10 cellular contexts compared by ENCODE assay signal in genomic region chr12:114685320-114685781, GRCh38. TPM values are rescaled to one million over a fixed set of nuclear protein-coding genes. Genes with fewer than 3 reads are reported as not detected.
DNase-seq lines count a peak whose midpoint lies in the region; ATAC-seq and TF ChIP-seq lines count a peak whose summit lies in the region.
"Had no signal": no experiment of that assay in that cellular context is flagged by ENCODE, and none has a peak within 500 bp of the region (broad histone marks: within the 10 kb centered on the region; RNA-seq: fewer than 3 reads in every experiment).

No MANE protein-coding gene starts in this region.

- WGBS in SK-N-SH (ENCODE audit: low lambda C conversion rate) = 84% methylated on average over 25 of the region's 25 CpGs

- no peaks in the 10 kb centered on the region for H3K9me2 ChIP-seq in SK-N-SH

- DNase-seq in SK-N-SH (peak; percentile 64), T-helper 17 cell (no peak)
- DNase-seq: stimulated activated CD4-positive, alpha-beta T cell treated with anti-CD3 and anti-CD28 coated beads, Interleukin-1b, Interleukin-23, amount 100 ng/mL, for 48 hours had no signal

- H3K4me2 ChIP-seq in SK-N-SH = peak overlapping the region; percentile 86

- no peak for TF ChIP-seq CTCF in SK-N-SH (IDR thresholded peaks at IDR 0.05)

- H3K9ac ChIP-seq in SK-N-SH = peak overlapping the region; percentile 99; the same call in 1 of the 2 replicates

- TF ChIP-seq EP300 in SK-N-SH (IDR thresholded peaks at IDR 0.05; ENCODE audit: borderline replicate concordance in 1 of 2, low read depth in 1 of 2, low read length in 1 of 2) = no peak

- no peak overlapping the region for H3K27ac Mint-ChIP-seq in T-helper 17 cell

- no peaks in the 10 kb centered on the region; the same call in 1 of the 2 replicates for H3K27me3 ChIP-seq in SK-N-SH (ENCODE audit: insufficient read depth)

- peaks cover 35% of the 10 kb centered on the region for H3K79me2 ChIP-seq in SK-N-SH (ENCODE audit: insufficient read depth)

- CTCF ChIA-PET in SK-N-SH (lab: Yijun Ruan, JAX) = interaction anchor here (0.8 to 6.7 kb wide), 12 partner anchors 14 to 1076 kb away, joined by 3 to 117 read pairs (median 6); no protein-coding TSS in a partner anchor

- H3K4me1 ChIP-seq in SK-N-SH (ENCODE audit: control insufficient read depth in 1 of 2, insufficient read depth in 2 of 2, low read depth in 1 of 2, low read length in 1 of 2) = peaks cover 0 to 14% of the 10 kb centered on the region in 2 experiments; a peak in 1 of 4 replicates

- peak overlapping the region; percentile 69 for H3K4me3 Mint-ChIP-seq in T-helper 17 cell

- H2AFZ ChIP-seq in SK-N-SH (ENCODE audit: low read depth) = peak overlapping the region; percentile 81

- H3K36me3 ChIP-seq in SK-N-SH (replicated peaks in 1 of 2; ENCODE audit: control insufficient read depth in 1 of 2, insufficient read depth in 2 of 2, low read length in 1 of 2) = no peaks in the 10 kb centered on the region

- H4K20me1 ChIP-seq in SK-N-SH (ENCODE audit: insufficient read depth) = no peaks in the 10 kb centered on the region

- peaks cover 22% of the 10 kb centered on the region for H3F3A ChIP-seq in SK-N-SH (replicated peaks; ENCODE audit: insufficient read depth)

- peaks cover 94% of the 10 kb centered on the region for H3K27me3 Mint-ChIP-seq in T-helper 17 cell

- H3K4me3 ChIP-seq in SK-N-SH (ENCODE audit: low read depth in 2 of 2, low read length in 1 of 2) = peak overlapping the region; percentile 78 to 96
- peak overlapping the region; percentile 36 for H3K4me3 ChIP-seq in iPS-11a (ENCODE audit: low read depth, low read length)
- peak overlapping the region in 5 of 7 experiments; percentile 43 to 60 (median 46) for H3K4me3 ChIP-seq in skin epidermis

- H3K27ac ChIP-seq in SK-N-SH (ENCODE audit: low read depth in 2 of 2, low read length in 1 of 2) = peak overlapping the region; percentile 96; a peak in 3 of 4 replicates
- peak overlapping the region in 8 of 21 experiments; percentile 74 to 91 (median 85) for H3K27ac ChIP-seq in skin epidermis
- H3K27ac ChIP-seq: HL-60 had no signal

- no peak for TF ChIP-seq RAD21 in SK-N-SH (IDR thresholded peaks at IDR 0.05; ENCODE audit: low read length)

- peaks cover 10% of the 10 kb centered on the region for H3K36me3 Mint-ChIP-seq in T-helper 17 cell (ENCODE audit: low read depth)

- no peaks in the 10 kb centered on the region for H3K9me3 ChIP-seq in SK-N-SH
- H3K9me3 ChIP-seq in T-helper 17 cell (ENCODE audit: control insufficient read depth, low read length, poor library complexity, severe bottlenecking) = peaks cover 3% of the 10 kb centered on the region

- ATAC-seq in SK-N-SH treated with all-trans-retinoic acid at 6 μM for 48 hours = no peak
- ATAC-seq in T-helper 17 cell = no peak
- no peak for ATAC-seq in HG03565 (IDR thresholded peaks at IDR 0.05; ENCODE audit: unreplicated experiment)
- ATAC-seq in GM19397 (IDR thresholded peaks at IDR 0.05; ENCODE audit: unreplicated experiment) = no peak
- ATAC-seq in GM21367 (IDR thresholded peaks at IDR 0.05; ENCODE audit: unreplicated experiment) = no peak

- peaks cover 22% of the 10 kb centered on the region for H3K4me1 Mint-ChIP-seq in T-helper 17 cell

- POLR2A ChIA-PET in SK-N-SH (lab: Yijun Ruan, JAX) = interaction anchor here (1.3 to 5.1 kb wide), 8 partner anchors 10 to 770 kb away, joined by 4 to 77 read pairs (median 15); no protein-coding TSS in a partner anchor

TF ChIP-seq in SK-N-SH, 30 proteins besides CTCF, POLR2A, EP300 and RAD21 (continues in another document):
- TF ChIP-seq RFX5 (IDR thresholded peaks at IDR 0.05; ENCODE audit: low read length) (no peak), RCOR1 (IDR thresholded peaks at IDR 0.05; ENCODE audit: low read length) (no peak), MXI1 (IDR thresholded peaks at IDR 0.05; ENCODE audit: low read depth, low read length) (no peak), CHD2 (IDR thresholded peaks at IDR 0.05; ENCODE audit: low read length, partially characterized antibody) (no peak), MAX (IDR thresholded peaks at IDR 0.05; ENCODE audit: low read depth) (no peak), SIN3A (IDR thresholded peaks at IDR 0.05; ENCODE audit: borderline replicate concordance, low read depth, low read length) (no peak), FOXM1 (IDR thresholded peaks at IDR 0.05; ENCODE audit: low read depth) (no peak), YY1 (IDR thresholded peaks at IDR 0.05; ENCODE audit: low read depth) (no peak), FOXJ3 (CRISPR knock-in tag; IDR thresholded peaks at IDR 0.05) (no peak), JUND (IDR thresholded peaks at IDR 0.05) (no peak), RXRA (IDR thresholded peaks at IDR 0.05; ENCODE audit: borderline replicate concordance, low read depth) (no peak), EZH2phosphoT487 (IDR thresholded peaks at IDR 0.05; ENCODE audit: borderline replicate concordance, low read depth) (no peak), ZBTB33 (IDR thresholded peaks at IDR 0.05; ENCODE audit: borderline replicate concordance, low read depth) (no peak)

TF ChIP-seq in SK-N-SH treated with all-trans-retinoic acid at 6 μM for 48 hours, 23 proteins besides CTCF, POLR2A, EP300 and RAD21:
- TF ChIP-seq ZFP3 (CRISPR knock-in tag; IDR thresholded peaks at IDR 0.05) (no peak), PPARA (CRISPR knock-in tag; IDR thresholded peaks at IDR 0.05; ENCODE audit: borderline replicate concordance) (no peak), SNAI2 (CRISPR knock-in tag; IDR thresholded peaks at IDR 0.05) (no peak), RARB (CRISPR knock-in tag; IDR thresholded peaks at IDR 0.05) (no peak), TOX (CRISPR knock-in tag; IDR thresholded peaks at IDR 0.05; ENCODE audit: borderline replicate concordance) (no peak), TCF4 (CRISPR knock-in tag; IDR thresholded peaks at IDR 0.05; ENCODE audit: borderline replicate concordance) (no peak), ZNF565 (CRISPR knock-in tag; conservative IDR thresholded peaks at IDR 0.05; ENCODE audit: low read depth) (no peak), CSDC2 (CRISPR knock-in tag; IDR thresholded peaks at IDR 0.05) (no peak)

RNA-seq across cellular contexts. Expression of gene TBX3, which starts 1.4 kb away (rescaled TPM):
- polyA plus RNA-seq in SK-N-SH (2012; rRNA removed) = 10.2 and 11.3 TPM in 2 replicates
- polyA plus RNA-seq in SK-N-SH (2012; cell fraction: cytosol; rRNA removed) = 6.2 and 8.5 TPM in 2 replicates
- polyA plus RNA-seq in SK-N-SH (2012; cell fraction: nucleus; rRNA removed) = 32.3 and 34.6 TPM in 2 replicates
- under 1 TPM in 1 of 2 donors, not detected in 1; 0.10 TPM for total RNA-seq in T-helper 17 cell

Comparison
In these comparisons a context has a peak if more than half of its experiments do, and no peak if none do; other contexts are left out.
1. H3K4me3 ChIP-seq: peak in every context shown above with its lines; median percentile 87 in SK-N-SH; 46 in skin epidermis; 36 in iPS-11a.